Comparison of ENCODE assay signal across 8 cellular contexts in the genomic region with DNA sequence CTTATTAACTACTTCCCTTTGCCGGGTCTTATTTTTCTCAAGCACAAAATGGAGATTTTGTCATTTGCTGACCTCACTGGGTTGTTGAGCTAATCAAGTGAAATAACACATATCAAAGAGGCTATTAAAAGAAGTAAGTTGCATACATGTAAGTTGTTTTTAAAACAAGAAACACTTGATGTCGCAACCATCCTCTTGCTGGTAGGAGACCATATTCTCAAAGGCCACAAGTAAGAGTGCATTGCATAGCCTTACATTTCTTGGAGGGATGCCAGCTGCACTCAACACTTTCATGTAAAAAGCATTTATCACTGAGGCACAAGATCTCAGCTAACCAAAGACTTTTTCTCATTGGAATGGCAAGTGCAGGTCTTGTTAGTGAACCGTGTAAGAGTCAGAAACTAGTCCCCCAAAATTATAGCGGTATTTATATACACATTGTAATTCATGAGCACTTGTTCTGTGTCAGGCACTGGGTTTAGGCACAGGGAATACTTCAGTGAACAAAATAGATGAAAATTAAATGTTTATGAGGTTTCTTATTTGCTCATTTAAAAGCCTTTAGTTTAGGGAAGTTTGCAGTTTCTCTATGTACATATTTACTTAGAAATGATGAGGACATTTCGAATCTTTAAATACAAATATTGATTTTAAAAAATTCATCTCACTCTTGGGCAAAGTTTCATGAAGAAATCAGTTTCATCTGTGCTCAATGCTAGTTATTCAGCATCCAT.
A peak's percentile ranks its signal among the peaks of the same experiment; 100 is the strongest.
DNase-seq lines count a peak whose midpoint lies in the region; ATAC-seq and TF ChIP-seq lines count a peak whose summit lies in the region.

No MANE protein-coding gene starts in this region.

- no peak for TF ChIP-seq RAD21 in Ishikawa (IDR thresholded peaks at IDR 0.05; ENCODE audit: low read depth)

- peak overlapping the region in 5 of 11 experiments; percentile 16 to 60 (median 39); a peak in 8 of 22 replicates for H3K9ac ChIP-seq in BLaER1 treated with 17β-estradiol and CSF1 and Interleukin-3, amounts not matched to agents 10 nM and 100 nM
- no peak overlapping the region for H3K9ac ChIP-seq in mesendoderm (ENCODE audit: low read length)

- H3K36me3 ChIP-seq in BLaER1 treated with 17β-estradiol and CSF1 and Interleukin-3, amounts not matched to agents 10 nM and 100 nM = no peaks in the 10 kb centered on the region; a peak in 1 of 22 replicates
- no peaks in the 10 kb centered on the region for H3K36me3 ChIP-seq in adrenal gland (replicated peaks in 1 of 2)
- no peaks in the 10 kb centered on the region for H3K36me3 ChIP-seq in right lobe of liver
- no peaks in the 10 kb centered on the region for H3K36me3 ChIP-seq in mesendoderm (ENCODE audit: control insufficient read depth, insufficient read depth, low read length)

- H3K4ac ChIP-seq in mesendoderm (ENCODE audit: low read depth, low read length) = no peak overlapping the region

- no peak overlapping the region for H3K56ac ChIP-seq in mesendoderm (ENCODE audit: low read length)

- TF ChIP-seq EP300 in Ishikawa (IDR thresholded peaks at IDR 0.05; ENCODE audit: borderline replicate concordance) = no peak

- H3K9me3 ChIP-seq in BLaER1 treated with 17β-estradiol and CSF1 and Interleukin-3, amounts not matched to agents 10 nM and 100 nM (replicated peaks in 1 of 11) = peaks cover 9 to 18% (median 13%) of the 10 kb centered on the region in 11 experiments; a peak in 21 of 22 replicates
- H3K9me3 ChIP-seq in adrenal gland (replicated peaks in 1 of 3) (no peaks in the 10 kb centered on the region), right lobe of liver (no peaks in the 10 kb centered on the region)

- H3K18ac ChIP-seq in mesendoderm (ENCODE audit: low read length) = no peak overlapping the region

- H3K4me3 ChIP-seq in BLaER1 treated with 17β-estradiol and CSF1 and Interleukin-3, amounts not matched to agents 10 nM and 100 nM = no peak overlapping the region; a peak in 1 of 20 replicates
- H3K4me3 ChIP-seq in adrenal gland = no peak overlapping the region
- H3K4me3 ChIP-seq in right lobe of liver = no peak overlapping the region
- H3K4me3 ChIP-seq in dorsolateral prefrontal cortex = no peak overlapping the region
- no peak overlapping the region for H3K4me3 ChIP-seq in mesendoderm (ENCODE audit: low read length)

- H3K4me2 ChIP-seq in BLaER1 treated with 17β-estradiol and CSF1 and Interleukin-3, amounts not matched to agents 10 nM and 100 nM = peak overlapping the region in 8 of 11 experiments; percentile 28 to 80 (median 51); a peak in 14 of 22 replicates
- no peak overlapping the region for H3K4me2 ChIP-seq in mesendoderm (ENCODE audit: low read length)

- intact Hi-C loops in adrenal gland (cut with DNase I) (no loop called here), right lobe of liver (cut with DNase I) (loop anchor here (5.0 to 10.0 kb wide), 2 partner anchors 72 to 299 kb away; a partner anchor contains a TSS), dorsolateral prefrontal cortex (cut with DNase I) (loop anchor here (2.0 to 10.0 kb wide), 3 partner anchors 69 to 300 kb away; a partner anchor contains a TSS)

- H3K4me1 ChIP-seq in BLaER1 treated with 17β-estradiol and CSF1 and Interleukin-3, amounts not matched to agents 10 nM and 100 nM = peaks cover 0 to 42% (median 28%) of the 10 kb centered on the region in 10 experiments; a peak in 15 of 20 replicates
- peaks cover 6 to 16% of the 10 kb centered on the region in 2 donors for H3K4me1 ChIP-seq in adrenal gland (replicated peaks in 1 of 2)
- peaks cover 0 to 31% (median 12%) of the 10 kb centered on the region in 4 donors for H3K4me1 ChIP-seq in right lobe of liver
- H3K4me1 ChIP-seq in mesendoderm (ENCODE audit: control insufficient read depth, low read depth, low read length) = no peaks in the 10 kb centered on the region

- no peak overlapping the region for H2BK5ac ChIP-seq in mesendoderm (ENCODE audit: low read length)

- TF ChIP-seq CTCF in adrenal gland (IDR thresholded peaks at IDR 0.05) = no peak
- TF ChIP-seq CTCF in right lobe of liver (IDR thresholded peaks at IDR 0.05) = no peak
- TF ChIP-seq CTCF in dorsolateral prefrontal cortex (IDR thresholded peaks at IDR 0.05 in 54 of 56, conservative IDR thresholded peaks at IDR 0.05 in 2 of 56; ENCODE audit: low read depth in 1 of 56, partially characterized antibody in 56 of 56) = no peak

- H2AK5ac ChIP-seq in mesendoderm (ENCODE audit: low read length) = no peak overlapping the region

- no peaks in the 10 kb centered on the region for H4K20me1 ChIP-seq in BLaER1 treated with 17β-estradiol and CSF1 and Interleukin-3, amounts not matched to agents 10 nM and 100 nM

- TF ChIP-seq POLR2A in adrenal gland (IDR thresholded peaks at IDR 0.05) (no peak), right lobe of liver (IDR thresholded peaks at IDR 0.05) (no peak)

- H4K8ac ChIP-seq in mesendoderm (ENCODE audit: low read depth, low read length) = no peak overlapping the region

- no peak overlapping the region for H2BK15ac ChIP-seq in mesendoderm (replicated peaks; ENCODE audit: low read depth)

- ATAC-seq in right lobe of liver = peak in 2 of 4 donors; percentile 13 to 21

- no peak overlapping the region for H2BK120ac ChIP-seq in mesendoderm (ENCODE audit: low read depth, low read length)

- H3K23ac ChIP-seq in mesendoderm (ENCODE audit: low read length) = no peak overlapping the region

- peak overlapping the region; percentile 47 to 82 (median 72); a peak in 20 of 22 replicates for H3K27ac ChIP-seq in BLaER1 treated with 17β-estradiol and CSF1 and Interleukin-3, amounts not matched to agents 10 nM and 100 nM
- H3K27ac ChIP-seq in adrenal gland = peak overlapping the region in 4 of 5 donors; percentile 26 to 65 (median 58)
- H3K27ac ChIP-seq in right lobe of liver = peak overlapping the region in 2 of 3 donors; percentile 5
- no peak overlapping the region for H3K27ac ChIP-seq in dorsolateral prefrontal cortex
- H3K27ac ChIP-seq in mesendoderm (ENCODE audit: low read depth, low read length) = no peak overlapping the region

- no peaks in the 10 kb centered on the region for H3K79me1 ChIP-seq in mesendoderm (ENCODE audit: low read length)

- H3K79me2 ChIP-seq in mesendoderm (ENCODE audit: control insufficient read depth, insufficient read depth, low read length) = no peaks in the 10 kb centered on the region

- WGBS in adrenal gland, 4 donors = 74 to 78% (median 75%) methylated on average over 5 of the region's 5 CpGs
- WGBS in right lobe of liver (ENCODE audit: insufficient coverage, low coverage, low lambda C conversion rate, missing lambda C conversion rate) = 53% methylated on average over 5 of the region's 5 CpGs
- WGBS in mesendoderm (ENCODE audit: extremely low coverage, insufficient coverage, low lambda C conversion rate) = no CpG with 5 or more reads among the region's 5 CpGs

- H4K5ac ChIP-seq in mesendoderm (ENCODE audit: low read length) = no peak overlapping the region

- H3K27me3 ChIP-seq in BLaER1 treated with 17β-estradiol and CSF1 and Interleukin-3, amounts not matched to agents 10 nM and 100 nM = no peaks in the 10 kb centered on the region
- H3K27me3 ChIP-seq in adrenal gland (no peaks in the 10 kb centered on the region), right lobe of liver (no peaks in the 10 kb centered on the region), dorsolateral prefrontal cortex (no peaks in the 10 kb centered on the region), mesendoderm (ENCODE audit: insufficient read depth, low read length, poor library complexity) (no peaks in the 10 kb centered on the region)

- DNase-seq in adrenal gland = peak in 4 of 7 donors; percentile 19 to 55 (median 34)
- DNase-seq in right lobe of liver = no peak
- no peak for DNase-seq in dorsolateral prefrontal cortex
- DNase-seq in NCI-H446 treated with DMSO at 0.1 percent for 48 hours (lab: John Stamatoyannopoulos, UW) = no peak
- no peak for DNase-seq in mesendoderm
- DNase-seq in effector CD8-positive, alpha-beta T cell (lab: John Stamatoyannopoulos, UW) = no peak

TF ChIP-seq in Ishikawa, 13 proteins besides CTCF, POLR2A, EP300 and RAD21:
- TF ChIP-seq NFIC (IDR thresholded peaks at IDR 0.05) (peak; percentile 78), CEBPB (IDR thresholded peaks at IDR 0.05) (peak; percentile 94)
- TF ChIP-seq, protein P1, sequence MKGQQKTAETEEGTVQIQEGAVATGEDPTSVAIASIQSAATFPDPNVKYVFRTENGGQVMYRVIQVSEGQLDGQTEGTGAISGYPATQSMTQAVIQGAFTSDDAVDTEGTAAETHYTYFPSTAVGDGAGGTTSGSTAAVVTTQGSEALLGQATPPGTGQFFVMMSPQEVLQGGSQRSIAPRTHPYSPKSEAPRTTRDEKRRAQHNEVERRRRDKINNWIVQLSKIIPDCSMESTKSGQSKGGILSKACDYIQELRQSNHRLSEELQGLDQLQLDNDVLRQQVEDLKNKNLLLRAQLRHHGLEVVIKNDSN (IDR thresholded peaks at IDR 0.05) = no peak

Comparison
In these comparisons a context has a peak if more than half of its experiments do, and no peak if none do; other contexts are left out.
1. H3K27ac ChIP-seq: peak in BLaER1 treated with 17β-estradiol and CSF1 and Interleukin-3, amounts not matched to agents 10 nM and 100 nM (11 of 11), adrenal gland (4 of 5) and right lobe of liver (2 of 3); none in dorsolateral prefrontal cortex (0 of 59) and mesendoderm (single experiment).
2. DNase-seq: peak in adrenal gland (4 of 7); none in right lobe of liver (0 of 3), dorsolateral prefrontal cortex (0 of 10), NCI-H446 treated with DMSO at 0.1 percent for 48 hours (single experiment), mesendoderm (single experiment) and effector CD8-positive, alpha-beta T cell (single experiment).
3. intact Hi-C loops: an anchor here in right lobe of liver (5.0 to 10.0 kb wide) and dorsolateral prefrontal cortex (2.0 to 10.0 kb wide); none called in adrenal gland.